ENCODE assay signal across 8 cellular contexts in the genomic region with DNA sequence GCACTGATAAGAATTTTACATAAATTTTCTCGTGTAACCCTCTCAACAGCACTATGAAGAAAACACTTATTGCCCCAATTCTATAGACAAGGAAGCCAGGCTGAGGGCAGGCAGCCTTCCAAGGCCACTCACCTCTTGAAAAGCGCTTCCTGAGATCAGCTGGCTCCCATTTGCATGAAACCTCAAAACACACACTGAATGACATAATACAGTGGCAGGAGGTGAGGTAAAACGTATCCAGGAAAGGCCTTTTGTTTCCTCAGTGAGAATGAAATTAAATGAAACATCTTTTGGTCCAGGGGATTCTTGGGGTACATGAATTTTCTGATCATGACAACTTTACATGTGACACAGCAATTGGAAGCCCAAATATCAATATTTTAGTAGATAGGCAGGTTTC.
DNase-seq lines count a peak whose midpoint lies in the region; ATAC-seq and TF ChIP-seq lines count a peak whose summit lies in the region.

No MANE protein-coding gene starts in this region.

- H3K9me3 Mint-ChIP-seq in stimulated activated effector memory CD8-positive, alpha-beta T cell treated with anti-CD3 and anti-CD28 coated beads, Interleukin-12 subunit alpha, Interleukin-12 subunit beta, amount 100 ng/mL, for 72 hours: no peaks in the 10 kb centered on the region

- H3K4me1 Mint-ChIP-seq in stimulated activated effector memory CD8-positive, alpha-beta T cell treated with anti-CD3 and anti-CD28 coated beads, Interleukin-12 subunit alpha, Interleukin-12 subunit beta, amount 100 ng/mL, for 72 hours: peaks cover 27% of the 10 kb centered on the region

- peak overlapping the region; percentile 87 for H3K27ac Mint-ChIP-seq in stimulated activated effector memory CD8-positive, alpha-beta T cell treated with anti-CD3 and anti-CD28 coated beads, Interleukin-12 subunit alpha, Interleukin-12 subunit beta, amount 100 ng/mL, for 72 hours

- DNase-seq in LHCN-M2 (ENCODE audit: low read depth): peak; percentile 35
- peak; percentile 32 for DNase-seq in central memory CD4-positive, alpha-beta T cell
- peak in 1 of 2 donors; percentile 58 for DNase-seq in stimulated activated effector memory CD8-positive, alpha-beta T cell treated with anti-CD3 and anti-CD28 coated beads, Interleukin-12 subunit alpha, Interleukin-12 subunit beta, amount 100 ng/mL, for 72 hours (ENCODE audit: low spot score in 2 of 2)
- DNase-seq in brain microvascular endothelial cell: no peak
- DNase-seq in activated effector memory CD4-positive, alpha-beta T cell treated with anti-CD3 and anti-CD28 coated beads, Interleukin-2, amount 50 U/mL, for 16 hours: no peak
- no peak for DNase-seq in MV-4-11 (lab: John Stamatoyannopoulos, UW)

- peak overlapping the region; percentile 46 for H3K4me3 Mint-ChIP-seq in stimulated activated effector memory CD8-positive, alpha-beta T cell treated with anti-CD3 and anti-CD28 coated beads, Interleukin-12 subunit alpha, Interleukin-12 subunit beta, amount 100 ng/mL, for 72 hours

- H3K36me3 Mint-ChIP-seq in stimulated activated effector memory CD8-positive, alpha-beta T cell treated with anti-CD3 and anti-CD28 coated beads, Interleukin-12 subunit alpha, Interleukin-12 subunit beta, amount 100 ng/mL, for 72 hours: peaks cover 5% of the 10 kb centered on the region

- H3K27ac ChIP-seq in brain microvascular endothelial cell: no peak overlapping the region

- peak; percentile 78 for ATAC-seq in GM18498 (IDR thresholded peaks at IDR 0.05; ENCODE audit: unreplicated experiment)
- ATAC-seq in GM21529 (IDR thresholded peaks at IDR 0.05; ENCODE audit: unreplicated experiment): peak; percentile 86
- peak; percentile 81 for ATAC-seq in stimulated activated effector memory CD8-positive, alpha-beta T cell treated with anti-CD3 and anti-CD28 coated beads, Interleukin-12 subunit alpha, Interleukin-12 subunit beta, amount 100 ng/mL, for 72 hours

- no peak overlapping the region for H3K4me3 ChIP-seq in brain microvascular endothelial cell (ENCODE audit: low read depth, low read length)

- H3K36me3 ChIP-seq in brain microvascular endothelial cell (replicated peaks): no peaks in the 10 kb centered on the region

- in situ Hi-C loops in brain microvascular endothelial cell (cut with HindIII; ENCODE audit: low pct_ligation_motif_present, low sequenced_read_pairs): no loop called here

- no peak for TF ChIP-seq CTCF in brain microvascular endothelial cell (IDR thresholded peaks at IDR 0.05; ENCODE audit: low read depth, low read length, missing control alignments)

- no peaks in the 10 kb centered on the region for H3K27me3 ChIP-seq in brain microvascular endothelial cell (replicated peaks)

Comparison
In these comparisons a context has a peak if more than half of its experiments do, and no peak if none do; other contexts are left out.
1. DNase-seq: peak in LHCN-M2 (single experiment) and central memory CD4-positive, alpha-beta T cell (single experiment); none in brain microvascular endothelial cell (single experiment), activated effector memory CD4-positive, alpha-beta T cell treated with anti-CD3 and anti-CD28 coated beads, Interleukin-2, amount 50 U/mL, for 16 hours (single experiment) and MV-4-11 (single experiment).
2. Peak in every context shown above with its lines, with median percentiles within 50 percentile points of each other: ATAC-seq.